In the genomic region with DNA sequence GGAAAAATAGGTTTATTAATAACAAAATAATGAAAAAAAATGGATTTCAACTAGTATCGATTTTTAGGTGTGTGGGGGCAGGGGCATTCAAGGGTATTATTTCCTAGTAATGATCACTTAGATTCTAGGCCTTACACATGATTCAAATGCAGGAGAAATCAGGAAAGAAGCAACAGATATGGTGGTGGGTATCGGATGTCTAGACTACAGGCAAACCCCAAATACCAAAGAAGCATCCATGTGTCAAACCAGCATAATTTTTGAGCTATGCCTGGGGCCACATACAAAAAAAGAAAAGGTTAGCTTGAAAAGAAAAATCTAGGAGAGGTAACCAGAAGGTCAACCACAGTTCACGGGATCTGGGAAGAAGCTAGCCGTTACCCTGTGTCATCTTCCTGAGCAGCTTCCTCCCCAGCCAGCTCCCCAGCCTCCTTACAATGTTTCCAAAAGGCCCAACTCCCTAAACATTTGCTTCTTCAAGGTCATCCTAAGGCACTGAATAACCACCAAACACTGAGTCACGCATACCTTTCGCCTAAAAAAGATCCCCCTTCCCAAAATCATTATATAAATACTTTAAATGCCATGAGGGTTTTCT, we compare ENCODE assay signal across 8 cellular contexts. TPM values are rescaled to one million over a fixed set of nuclear protein-coding genes. Genes with fewer than 3 reads are reported as not detected.
DNase-seq lines count a peak whose midpoint lies in the region; ATAC-seq and TF ChIP-seq lines count a peak whose summit lies in the region.

No MANE protein-coding gene starts in this region.

- H3K4me1 ChIP-seq in naive thymus-derived CD4-positive, alpha-beta T cell (ENCODE audit: control insufficient read depth in 2 of 2, insufficient read depth in 2 of 2, low read length in 2 of 2): peaks cover 12 to 53% of the 10 kb centered on the region in 2 donors
- peaks cover 2 to 8% of the 10 kb centered on the region in 2 donors for H3K4me1 ChIP-seq in gastrocnemius medialis

- peak overlapping the region; percentile 89 to 99 (median 96) for H3K4me3 Mint-ChIP-seq in naive thymus-derived CD4-positive, alpha-beta T cell

- peaks cover 0 to 5% (median 0%) of the 10 kb centered on the region in 5 donors for H3K27me3 Mint-ChIP-seq in naive thymus-derived CD4-positive, alpha-beta T cell

- H3K9me3 ChIP-seq in naive thymus-derived CD4-positive, alpha-beta T cell (ENCODE audit: control insufficient read depth in 2 of 3, low read length in 3 of 3): no peaks in the 10 kb centered on the region
- H3K9me3 ChIP-seq in gastrocnemius medialis: no peaks in the 10 kb centered on the region

- peak overlapping the region; percentile 81 to 99 (median 93) for H3K27ac Mint-ChIP-seq in naive thymus-derived CD4-positive, alpha-beta T cell

- peak; percentile 73 for DNase-seq in Daoy (ENCODE audit: low read depth)
- DNase-seq in M059J (ENCODE audit: low read depth): peak; percentile 92
- peak; percentile 47 for DNase-seq in brain microvascular endothelial cell
- DNase-seq in naive thymus-derived CD4-positive, alpha-beta T cell: no peak
- DNase-seq in gastrocnemius medialis: no peak

- H3K36me3 Mint-ChIP-seq in naive thymus-derived CD4-positive, alpha-beta T cell: peaks cover 0 to 6% (median 0%) of the 10 kb centered on the region in 5 donors

- H3K9me3 Mint-ChIP-seq in naive thymus-derived CD4-positive, alpha-beta T cell: peaks cover 0 to 4% (median 0%) of the 10 kb centered on the region in 11 donors

- CTCF ChIA-PET in naive thymus-derived CD4-positive, alpha-beta T cell (lab: Charles Lee): interaction anchor here (1.0 kb wide), 1 partner anchor 51 kb away, joined by 3 read pairs; no protein-coding TSS in a partner anchor

- no peak for TF ChIP-seq POLR2A in gastrocnemius medialis (IDR thresholded peaks at IDR 0.05)

- in situ Hi-C loops in brain microvascular endothelial cell (cut with HindIII; ENCODE audit: low pct_ligation_motif_present, low sequenced_read_pairs) (no loop called here), gastrocnemius medialis (cut with MboI; ENCODE audit: low sequenced_read_pairs in 4 of 4) (loop anchor here in 1 of 4 donors (25.0 kb wide), 1 partner anchor 110 kb away; no protein-coding TSS in a partner anchor)

- H3K27me3 ChIP-seq in brain microvascular endothelial cell (replicated peaks): no peaks in the 10 kb centered on the region
- H3K27me3 ChIP-seq in naive thymus-derived CD4-positive, alpha-beta T cell (ENCODE audit: control insufficient read depth in 2 of 2, insufficient read depth in 2 of 2, low read length in 2 of 2): no peaks in the 10 kb centered on the region
- H3K27me3 ChIP-seq in gastrocnemius medialis: peaks cover 0 to 39% (median 13%) of the 10 kb centered on the region in 3 donors

- peaks cover 50 to 67% (median 59%) of the 10 kb centered on the region in 7 donors for H3K4me1 Mint-ChIP-seq in naive thymus-derived CD4-positive, alpha-beta T cell

- H3K27ac ChIP-seq in brain microvascular endothelial cell (peak overlapping the region; percentile 93), gastrocnemius medialis (no peak overlapping the region)
- H3K27ac ChIP-seq in naive thymus-derived CD4-positive, alpha-beta T cell (ENCODE audit: low read depth, low read length): peak overlapping the region; percentile 93

- TF ChIP-seq CTCF in brain microvascular endothelial cell (IDR thresholded peaks at IDR 0.05; ENCODE audit: low read depth, low read length, missing control alignments) (no peak), gastrocnemius medialis (IDR thresholded peaks at IDR 0.05 in 4 of 5, conservative IDR thresholded peaks at IDR 0.05 in 1 of 5) (no peak)

- POLR2A ChIA-PET in naive thymus-derived CD4-positive, alpha-beta T cell (lab: Charles Lee): interaction anchor here (0.9 kb wide), 1 partner anchor 20 kb away, joined by 3 read pairs; no protein-coding TSS in a partner anchor

- intact Hi-C loops in naive thymus-derived CD4-positive, alpha-beta T cell (cut with micrococcal nuclease): loop anchor here (5.0 to 10.0 kb wide), 7 partner anchors 50 to 1262 kb away; a partner anchor contains a TSS
- intact Hi-C loops in gastrocnemius medialis (cut with DNase I; ENCODE audit: low total_unique reads): loop anchor here (10.0 kb wide), 1 partner anchor 632 kb away; a partner anchor contains a TSS

- no peaks in the 10 kb centered on the region for H3K36me3 ChIP-seq in brain microvascular endothelial cell (replicated peaks)
- peaks cover 0 to 17% (median 0%) of the 10 kb centered on the region in 3 experiments for H3K36me3 ChIP-seq in naive thymus-derived CD4-positive, alpha-beta T cell (ENCODE audit: control insufficient read depth in 2 of 3, insufficient read depth in 3 of 3, low read length in 3 of 3)
- H3K36me3 ChIP-seq in gastrocnemius medialis: no peaks in the 10 kb centered on the region

- ATAC-seq in naive thymus-derived CD4-positive, alpha-beta T cell: no peak
- no peak for ATAC-seq in GM21390 (IDR thresholded peaks at IDR 0.05; ENCODE audit: unreplicated experiment)
- no peak for ATAC-seq in HG03280 (IDR thresholded peaks at IDR 0.05; ENCODE audit: unreplicated experiment)
- ATAC-seq in GM21367 (IDR thresholded peaks at IDR 0.05; ENCODE audit: unreplicated experiment): no peak
- ATAC-seq in gastrocnemius medialis: no peak

- H3K4me3 ChIP-seq in brain microvascular endothelial cell (ENCODE audit: low read depth, low read length) (peak overlapping the region; percentile 92), gastrocnemius medialis (no peak overlapping the region)
- H3K4me3 ChIP-seq in naive thymus-derived CD4-positive, alpha-beta T cell (ENCODE audit: low read length): peak overlapping the region; percentile 82

RNA-seq across cellular contexts. Expression of a gene that starts 3.2 kb away (rescaled TPM):
- 155 and 191 TPM in 2 replicates for total RNA-seq in Daoy (2014; rRNA removed; shearing (Covaris generic))
- total RNA-seq in M059J (2014; rRNA removed; shearing (Covaris generic)): 73.0 and 86.2 TPM in 2 replicates
- 100 to 1,000 TPM in 1 of 5 experiments, 10 to 100 TPM in 4; 80.5 to 114 (median 90.8) TPM for total RNA-seq in naive thymus-derived CD4-positive, alpha-beta T cell
- polyA plus RNA-seq in naive thymus-derived CD4-positive, alpha-beta T cell: 100 to 1,000 TPM in 1 of 2 donors, 10 to 100 TPM in 1; 47.9 to 101 TPM
- total RNA-seq in gastrocnemius medialis: 1 to 10 TPM; 1.5 to 8.6 (median 2.8) TPM

Comparison
In these comparisons a context has a peak if more than half of its experiments do, and no peak if none do; other contexts are left out.
1. DNase-seq: peak in Daoy (single experiment), M059J (single experiment) and brain microvascular endothelial cell (single experiment); none in naive thymus-derived CD4-positive, alpha-beta T cell (0 of 9) and gastrocnemius medialis (0 of 2).
2. H3K27ac ChIP-seq: peak in brain microvascular endothelial cell (single experiment) and naive thymus-derived CD4-positive, alpha-beta T cell (single experiment); none in gastrocnemius medialis (0 of 4).
3. H3K4me3 ChIP-seq: peak in brain microvascular endothelial cell (single experiment) and naive thymus-derived CD4-positive, alpha-beta T cell (single experiment); none in gastrocnemius medialis (0 of 4).